ENCODE assay signal across 8 cellular contexts in genomic region chr11:67464411-67465189, GRCh38. TPM values are rescaled to one million over a fixed set of nuclear protein-coding genes. Genes with fewer than 3 reads are reported as not detected.
DNase-seq lines count a peak whose midpoint lies in the region; ATAC-seq and TF ChIP-seq lines count a peak whose summit lies in the region.

No MANE protein-coding gene starts in this region.

- DNase-seq in EL (peak; percentile 60), HFF-Myc (ENCODE audit: extremely low read depth, low read depth) (no peak), NCI-H1436 (lab: John Stamatoyannopoulos, UW) (peak; percentile 89), T-helper 22 cell (ENCODE audit: low read depth) (peak; percentile 91), astrocyte of the spinal cord (ENCODE audit: low read depth, low spot score) (peak; percentile 71), iPS DF 6.9 (ENCODE audit: low read depth, low spot score) (peak; percentile 47), sciatic nerve (ENCODE audit: low spot score) (peak; percentile 93)

- H3K27me3 ChIP-seq in iPS DF 6.9 (ENCODE audit: control insufficient read depth, insufficient read depth, low read length) = no peaks in the 10 kb centered on the region

- TF ChIP-seq CTCF in HFF-Myc (IDR thresholded peaks at IDR 0.05; ENCODE audit: low read depth, low read length, missing control alignments) (no peak), astrocyte of the spinal cord (IDR thresholded peaks at IDR 0.05; ENCODE audit: low read depth, low read length) (no peak)

- H3K27ac ChIP-seq in iPS DF 6.9 (ENCODE audit: low read length) = no peak overlapping the region

- H3K4me1 ChIP-seq in iPS DF 6.9 (ENCODE audit: control insufficient read depth, insufficient read depth, low read length) = no peaks in the 10 kb centered on the region; the same call in 1 of the 2 replicates

- ATAC-seq in sciatic nerve = peak; percentile 85
- no peak for ATAC-seq in HG02884 (IDR thresholded peaks at IDR 0.05; ENCODE audit: unreplicated experiment)

- WGBS in iPS DF 6.9 (ENCODE audit: insufficient coverage, insufficient read length) = no CpG with 5 or more reads among the region's 56 CpGs

- no peaks in the 10 kb centered on the region for H3K9me3 ChIP-seq in iPS DF 6.9 (ENCODE audit: control insufficient read depth, insufficient read depth, low read length)

- in situ Hi-C loops in astrocyte of the spinal cord (cut with HindIII; ENCODE audit: low sequenced_read_pairs) = no loop called here

- intact Hi-C loops in sciatic nerve (cut with DNase I) = no loop called here

- H3K4me3 ChIP-seq in HFF-Myc (replicated peaks; ENCODE audit: low read depth, low read length) = peak overlapping the region; percentile 51
- peak overlapping the region; percentile 67 for H3K4me3 ChIP-seq in astrocyte of the spinal cord (ENCODE audit: low read depth, low read length)
- peak overlapping the region; percentile 90 for H3K4me3 ChIP-seq in iPS DF 6.9 (ENCODE audit: low read length)

- H3K36me3 ChIP-seq in iPS DF 6.9 (ENCODE audit: control insufficient read depth, insufficient read depth, low read length) = no peaks in the 10 kb centered on the region

RNA-seq across cellular contexts. Expression of gene TMEM134, which starts 4.5 kb away (rescaled TPM):
- 49.9 TPM for total RNA-seq in sciatic nerve

RNA-seq across cellular contexts. Expression of gene CABP4, which starts 9.4 kb away (rescaled TPM):
- 2.5 TPM for total RNA-seq in sciatic nerve

RNA-seq across cellular contexts. Expression of gene GPR152, which starts 12.1 kb away (rescaled TPM):
- total RNA-seq in sciatic nerve = not detected

RNA-seq across cellular contexts. Expression of gene AIP, which starts 18.2 kb away (rescaled TPM):
- 72.0 TPM for total RNA-seq in sciatic nerve

RNA-seq across cellular contexts. Expression of gene CORO1B, which starts 21.3 kb away (rescaled TPM):
- 59.8 TPM for total RNA-seq in sciatic nerve
